In the genomic region with DNA sequence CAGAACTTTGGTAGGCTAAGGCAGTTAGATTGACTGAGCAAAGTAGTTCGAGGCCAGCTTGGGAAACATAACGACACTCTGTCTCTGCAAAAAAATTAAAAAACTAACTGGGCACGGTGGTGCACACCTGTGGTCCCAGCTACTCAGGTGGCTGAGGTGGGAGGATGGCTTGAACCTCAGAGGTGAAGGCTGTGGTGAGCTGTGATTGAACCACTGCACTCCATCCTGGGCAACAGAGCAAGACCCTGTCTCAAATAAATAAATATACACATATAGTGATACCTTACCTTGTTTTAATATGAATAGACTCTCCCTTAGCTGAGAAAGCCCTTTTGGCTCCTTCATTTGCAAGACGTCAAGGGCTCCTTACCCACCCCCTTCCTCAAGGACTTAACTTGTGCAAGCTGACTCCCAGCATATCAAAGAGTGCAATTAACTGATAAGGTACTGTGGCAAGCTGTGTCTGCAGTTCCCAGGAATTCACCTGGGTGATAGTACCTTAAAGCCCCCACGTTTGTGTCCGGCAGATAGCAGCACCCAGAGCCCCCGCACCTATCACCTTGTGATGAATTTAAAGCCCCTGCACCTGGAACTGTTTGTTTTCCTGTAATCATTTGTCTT, we compare ENCODE assay signal across 18 cellular contexts.
DNase-seq lines count a peak whose midpoint lies in the region; ATAC-seq and TF ChIP-seq lines count a peak whose summit lies in the region.
"Had no signal": no experiment of that assay in that cellular context is flagged by ENCODE, and none has a peak within 500 bp of the region (broad histone marks: within the 10 kb centered on the region; RNA-seq: fewer than 3 reads in every experiment).

No MANE protein-coding gene starts in this region.

- no peak overlapping the region for H3K4me3 ChIP-seq in neural progenitor cell
- H3K4me3 ChIP-seq: BLaER1 treated with 17β-estradiol and CSF1 and Interleukin-3, amounts not matched to agents 10 nM and 100 nM; GM23248 had no signal

- no peaks in the 10 kb centered on the region for H3K27me3 ChIP-seq in neural progenitor cell
- H3K27me3 ChIP-seq: BLaER1 treated with 17β-estradiol and CSF1 and Interleukin-3, amounts not matched to agents 10 nM and 100 nM had no signal

- H3F3A ChIP-seq in neural progenitor cell (ENCODE audit: low read depth), result no peaks in the 10 kb centered on the region

- H3K9me3 ChIP-seq in neural progenitor cell (ENCODE audit: low read depth), result no peaks in the 10 kb centered on the region
- H3K9me3 ChIP-seq: BLaER1 treated with 17β-estradiol and CSF1 and Interleukin-3, amounts not matched to agents 10 nM and 100 nM had no signal

- peak overlapping the region; percentile 1 for H2AFZ ChIP-seq in neural progenitor cell (replicated peaks)
- H2AFZ ChIP-seq: GM23248 had no signal

- H3K9ac ChIP-seq in neural progenitor cell, result no peak overlapping the region
- H3K9ac ChIP-seq: BLaER1 treated with 17β-estradiol and CSF1 and Interleukin-3, amounts not matched to agents 10 nM and 100 nM; GM23248 had no signal

- in situ Hi-C loops in GM13976 (cut with MboI; ENCODE audit: low sequenced_read_pairs, unreplicated experiment), result no loop called here

- peak; percentile 56 for ATAC-seq in WTC11
- ATAC-seq in GM18907 (IDR thresholded peaks at IDR 0.05; ENCODE audit: unreplicated experiment), result no peak

- H3K4me3 Mint-ChIP-seq in WTC11 (no peak overlapping the region), neural progenitor cell (no peak overlapping the region)
- H3K4me3 Mint-ChIP-seq: CD4-positive, CD25-positive, alpha-beta regulatory T cell had no signal

- H3K9me3 Mint-ChIP-seq in WTC11 (no peaks in the 10 kb centered on the region), neural progenitor cell (no peaks in the 10 kb centered on the region)

- H3K27me3 Mint-ChIP-seq in WTC11 (ENCODE audit: low read depth), result no peaks in the 10 kb centered on the region
- no peaks in the 10 kb centered on the region for H3K27me3 Mint-ChIP-seq in neural progenitor cell (ENCODE audit: insufficient read depth, low read depth)
- H3K27me3 Mint-ChIP-seq: CD4-positive, CD25-positive, alpha-beta regulatory T cell; IgD-negative memory B cell had no signal

- DNase-seq in ELF-1 (ENCODE audit: low read depth, low spot score) (peak; percentile 9), WTC11 (ENCODE audit: low spot score) (peak; percentile 10), iPS DF 19.7 (ENCODE audit: low read depth, low spot score) (peak; percentile 0), neural progenitor cell (ENCODE audit: low spot score) (no peak), foreskin melanocyte (no peak), RKO (ENCODE audit: low spot score) (no peak), GM13976 (ENCODE audit: low spot score) (no peak)
- DNase-seq: 8988T; CD4-positive, CD25-positive, alpha-beta regulatory T cell; DMS153; DMS79 treated with DMSO at 0.1 percent for 48 hours; EL; GF-D8; GM23248; H7 had no signal

- H3K36me3 Mint-ChIP-seq in WTC11, result no peaks in the 10 kb centered on the region
- H3K36me3 Mint-ChIP-seq in neural progenitor cell, result no peaks in the 10 kb centered on the region
- H3K36me3 Mint-ChIP-seq: CD4-positive, CD25-positive, alpha-beta regulatory T cell; IgD-negative memory B cell had no signal

- no peak overlapping the region for H3K4me2 ChIP-seq in neural progenitor cell
- H3K4me2 ChIP-seq: BLaER1 treated with 17β-estradiol and CSF1 and Interleukin-3, amounts not matched to agents 10 nM and 100 nM had no signal

- H3K27ac Mint-ChIP-seq in WTC11, result 0 out of 2 replicates have a peak overlapping the region, but pooled peaks have one; percentile 37
- no peak overlapping the region for H3K27ac Mint-ChIP-seq in neural progenitor cell
- H3K27ac Mint-ChIP-seq: CD4-positive, CD25-positive, alpha-beta regulatory T cell; IgD-negative memory B cell had no signal

- POLR2A ChIA-PET in WTC11 (lab: Charles Lee), result no interaction called here

- peaks cover 23% of the 10 kb centered on the region for H3K4me1 Mint-ChIP-seq in WTC11
- H3K4me1 Mint-ChIP-seq in neural progenitor cell, result no peaks in the 10 kb centered on the region
- H3K4me1 Mint-ChIP-seq: IgD-negative memory B cell had no signal

- CTCF ChIA-PET in WTC11 (lab: Charles Lee), result interaction anchor here (0.6 kb wide), 1 partner anchor 1013 kb away, joined by 3 read pairs; no protein-coding TSS in a partner anchor

- H3K79me2 ChIP-seq in neural progenitor cell (ENCODE audit: low read depth), result no peaks in the 10 kb centered on the region

- H3K36me3 ChIP-seq in neural progenitor cell, result no peaks in the 10 kb centered on the region
- H3K36me3 ChIP-seq: BLaER1 treated with 17β-estradiol and CSF1 and Interleukin-3, amounts not matched to agents 10 nM and 100 nM had no signal

- H3K27ac ChIP-seq in neural progenitor cell, result no peak overlapping the region
- H3K27ac ChIP-seq: BLaER1 treated with 17β-estradiol and CSF1 and Interleukin-3, amounts not matched to agents 10 nM and 100 nM; GM23248 had no signal

- H3K4me1 ChIP-seq in neural progenitor cell, result no peaks in the 10 kb centered on the region

- TF ChIP-seq CTCF in WTC11 (IDR thresholded peaks at IDR 0.05), result no peak
- TF ChIP-seq CTCF in neural progenitor cell (IDR thresholded peaks at IDR 0.05), result no peak
- no peak for TF ChIP-seq CTCF in GM13976 (IDR thresholded peaks at IDR 0.05; ENCODE audit: borderline replicate concordance, control extremely low read depth, extremely low read depth, insufficient read depth, missing control alignments)

- no peaks in the 10 kb centered on the region for H4K20me1 ChIP-seq in neural progenitor cell (ENCODE audit: low read depth)
- H4K20me1 ChIP-seq: BLaER1 treated with 17β-estradiol and CSF1 and Interleukin-3, amounts not matched to agents 10 nM and 100 nM had no signal

TF ChIP-seq in WTC11, 78 proteins besides CTCF, POLR2A, EP300 and RAD21:
- TF ChIP-seq MXD4 (CRISPR knock-in tag; IDR thresholded peaks at IDR 0.05; ENCODE audit: borderline replicate concordance) (no peak), SMAD3 (CRISPR knock-in tag; IDR thresholded peaks at IDR 0.05; ENCODE audit: borderline replicate concordance) (no peak), ZNF121 (CRISPR knock-in tag; IDR thresholded peaks at IDR 0.05) (peak; percentile 97)
- TF ChIP-seq, protein P1, sequence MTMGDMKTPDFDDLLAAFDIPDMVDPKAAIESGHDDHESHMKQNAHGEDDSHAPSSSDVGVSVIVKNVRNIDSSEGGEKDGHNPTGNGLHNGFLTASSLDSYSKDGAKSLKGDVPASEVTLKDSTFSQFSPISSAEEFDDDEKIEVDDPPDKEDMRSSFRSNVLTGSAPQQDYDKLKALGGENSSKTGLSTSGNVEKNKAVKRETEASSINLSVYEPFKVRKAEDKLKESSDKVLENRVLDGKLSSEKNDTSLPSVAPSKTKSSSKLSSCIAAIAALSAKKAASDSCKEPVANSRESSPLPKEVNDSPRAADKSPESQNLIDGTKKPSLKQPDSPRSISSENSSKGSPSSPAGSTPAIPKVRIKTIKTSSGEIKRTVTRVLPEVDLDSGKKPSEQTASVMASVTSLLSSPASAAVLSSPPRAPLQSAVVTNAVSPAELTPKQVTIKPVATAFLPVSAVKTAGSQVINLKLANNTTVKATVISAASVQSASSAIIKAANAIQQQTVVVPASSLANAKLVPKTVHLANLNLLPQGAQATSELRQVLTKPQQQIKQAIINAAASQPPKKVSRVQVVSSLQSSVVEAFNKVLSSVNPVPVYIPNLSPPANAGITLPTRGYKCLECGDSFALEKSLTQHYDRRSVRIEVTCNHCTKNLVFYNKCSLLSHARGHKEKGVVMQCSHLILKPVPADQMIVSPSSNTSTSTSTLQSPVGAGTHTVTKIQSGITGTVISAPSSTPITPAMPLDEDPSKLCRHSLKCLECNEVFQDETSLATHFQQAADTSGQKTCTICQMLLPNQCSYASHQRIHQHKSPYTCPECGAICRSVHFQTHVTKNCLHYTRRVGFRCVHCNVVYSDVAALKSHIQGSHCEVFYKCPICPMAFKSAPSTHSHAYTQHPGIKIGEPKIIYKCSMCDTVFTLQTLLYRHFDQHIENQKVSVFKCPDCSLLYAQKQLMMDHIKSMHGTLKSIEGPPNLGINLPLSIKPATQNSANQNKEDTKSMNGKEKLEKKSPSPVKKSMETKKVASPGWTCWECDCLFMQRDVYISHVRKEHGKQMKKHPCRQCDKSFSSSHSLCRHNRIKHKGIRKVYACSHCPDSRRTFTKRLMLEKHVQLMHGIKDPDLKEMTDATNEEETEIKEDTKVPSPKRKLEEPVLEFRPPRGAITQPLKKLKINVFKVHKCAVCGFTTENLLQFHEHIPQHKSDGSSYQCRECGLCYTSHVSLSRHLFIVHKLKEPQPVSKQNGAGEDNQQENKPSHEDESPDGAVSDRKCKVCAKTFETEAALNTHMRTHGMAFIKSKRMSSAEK (CRISPR knock-in tag; IDR thresholded peaks at IDR 0.05; ENCODE audit: borderline replicate concordance), result no peak

Comparison
In these comparisons a context has a peak if more than half of its experiments do, and no peak if none do; other contexts are left out.
1. DNase-seq: peak in ELF-1 (single experiment), WTC11 (single experiment) and iPS DF 19.7 (single experiment); none in neural progenitor cell (single experiment), foreskin melanocyte (single experiment), RKO (single experiment) and GM13976 (single experiment).